ENCODE assay signal across 18 cellular contexts in the genomic region with DNA sequence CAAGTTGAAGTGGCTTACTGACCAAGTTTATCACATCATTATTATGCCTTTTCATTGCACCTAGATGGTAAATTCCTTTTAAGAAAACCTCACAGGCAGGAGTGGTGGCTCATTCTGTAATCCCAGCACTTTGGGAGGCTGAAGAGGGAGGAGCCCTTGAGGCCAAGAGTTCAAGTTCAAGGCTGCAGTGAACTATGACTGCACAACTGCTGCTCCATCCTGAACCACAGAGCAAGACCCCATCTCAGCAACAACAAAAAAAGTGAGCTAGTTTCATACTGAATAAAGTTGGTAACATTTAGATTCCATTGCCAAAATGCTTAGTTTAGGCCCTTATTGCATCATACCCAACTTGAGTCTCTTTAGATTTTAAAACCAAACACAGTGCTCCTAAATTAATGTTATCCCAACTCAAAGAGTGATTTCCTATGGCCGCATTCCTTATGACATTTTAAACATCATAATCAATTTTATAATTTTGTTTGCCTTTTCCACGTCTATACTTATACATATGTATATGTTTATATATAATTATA.
"Had no signal": no experiment of that assay in that cellular context is flagged by ENCODE, and none has a peak within 500 bp of the region (broad histone marks: within the 10 kb centered on the region; RNA-seq: fewer than 3 reads in every experiment).

No MANE protein-coding gene starts in this region.

- H3K27me3 ChIP-seq: breast epithelium, dorsolateral prefrontal cortex, neutrophil, transverse colon had no signal

- H3K9me3 Mint-ChIP-seq: activated naive CD4-positive, alpha-beta T cell treated with anti-CD3 and anti-CD28 coated beads, Interleukin-2, amount 50 U/mL, for 24 hours; stimulated activated effector memory CD8-positive, alpha-beta T cell treated with anti-CD3 and anti-CD28 coated beads, Interleukin-12 subunit alpha, Interleukin-12 subunit beta, amount 100 ng/mL, for 72 hours; T-helper 1 cell treated with Interleukin-12 subunit alpha and Interleukin-12 subunit beta and Interleukin-4 antibody, amounts not matched to agents 30 μg/mL and 1 μg/mL, for 36 hours had no signal

- H3K27me3 Mint-ChIP-seq: activated naive CD4-positive, alpha-beta T cell treated with anti-CD3 and anti-CD28 coated beads, Interleukin-2, amount 50 U/mL, for 24 hours had no signal

- H3K27ac ChIP-seq: breast epithelium, dorsolateral prefrontal cortex, neutrophil, skin epidermis, transverse colon had no signal

- ATAC-seq: esophagus mucosa; SK-N-SH treated with all-trans-retinoic acid at 6 μM for 48 hours; stimulated activated effector memory CD8-positive, alpha-beta T cell treated with anti-CD3 and anti-CD28 coated beads, Interleukin-12 subunit alpha, Interleukin-12 subunit beta, amount 100 ng/mL, for 72 hours had no signal

- H3K36me3 ChIP-seq: breast epithelium, neutrophil, transverse colon had no signal

- H3K4me3 Mint-ChIP-seq: activated naive CD4-positive, alpha-beta T cell treated with anti-CD3 and anti-CD28 coated beads, Interleukin-2, amount 50 U/mL, for 24 hours; stimulated activated effector memory CD8-positive, alpha-beta T cell treated with anti-CD3 and anti-CD28 coated beads, Interleukin-12 subunit alpha, Interleukin-12 subunit beta, amount 100 ng/mL, for 72 hours; T-helper 1 cell treated with Interleukin-12 subunit alpha and Interleukin-12 subunit beta and Interleukin-4 antibody, amounts not matched to agents 30 μg/mL and 1 μg/mL, for 36 hours had no signal

- H3K4me1 ChIP-seq: breast epithelium had no signal

- H3K4me3 ChIP-seq: breast epithelium, dorsolateral prefrontal cortex, skin epidermis, transverse colon had no signal

- H3K27ac Mint-ChIP-seq: stimulated activated effector memory CD8-positive, alpha-beta T cell treated with anti-CD3 and anti-CD28 coated beads, Interleukin-12 subunit alpha, Interleukin-12 subunit beta, amount 100 ng/mL, for 72 hours; T-helper 1 cell treated with Interleukin-12 subunit alpha and Interleukin-12 subunit beta and Interleukin-4 antibody, amounts not matched to agents 30 μg/mL and 1 μg/mL, for 36 hours had no signal

- DNase-seq: activated CD4-positive, alpha-beta T cell treated with anti-CD3 and anti-CD28 coated beads, Interleukin-2, amount 50 U/mL, for 48 hours; activated CD4-positive, CD25-positive, alpha-beta regulatory T cell; activated effector memory CD4-positive, alpha-beta T cell treated with Interleukin-2 at 50 U/mL for 16 hours; dorsolateral prefrontal cortex; hypothalamus; kidney glomerular epithelial cell; midbrain; posterior cingulate gyrus; substantia nigra; transverse colon had no signal
